In genomic region chr12:125461831-125462230, GRCh38 we compare ENCODE assay signal across 1 cellular context.
TF ChIP-seq lines count a peak whose summit lies in the region.

No MANE protein-coding gene starts in this region.

TF ChIP-seq in K562, 482 proteins besides CTCF, POLR2A, EP300 and RAD21 (continued from another document):
- TF ChIP-seq RNF2 (IDR thresholded peaks at IDR 0.05) = no peak
- no peak for TF ChIP-seq ELF1 (tag; IDR thresholded peaks at IDR 0.05)
- TF ChIP-seq RAD51 (IDR thresholded peaks at IDR 0.05; ENCODE audit: borderline replicate concordance, low read depth) = peak; percentile 64; the same call in 1 of the 2 replicates
- TF ChIP-seq USF2 (CRISPR knock-in tag; IDR thresholded peaks at IDR 0.05) = peak; percentile 65
- no peak for TF ChIP-seq RBM14 (IDR thresholded peaks at IDR 0.05; ENCODE audit: borderline replicate concordance, insufficient read depth, low read depth, low read length)
